18 cellular contexts compared by ENCODE assay signal in genomic region chr15:93664180-93664951, GRCh38.
DNase-seq lines count a peak whose midpoint lies in the region; ATAC-seq and TF ChIP-seq lines count a peak whose summit lies in the region.
"Had no signal": no experiment of that assay in that cellular context is flagged by ENCODE, and none has a peak within 500 bp of the region (broad histone marks: within the 10 kb centered on the region; RNA-seq: fewer than 3 reads in every experiment).

No MANE protein-coding gene starts in this region.

- H3K4me1 ChIP-seq in H9 (ENCODE audit: insufficient read depth, low read length) (peaks cover 6% of the 10 kb centered on the region; the same call in 1 of the 2 replicates), left ventricle myocardium inferior (no peaks in the 10 kb centered on the region), transverse colon (no peaks in the 10 kb centered on the region)

- H3K18ac ChIP-seq in H9 (ENCODE audit: insufficient read length, low read depth, low read length): no peak overlapping the region

- CTCF ChIA-PET in WTC11 (lab: Charles Lee): interaction anchor here (0.7 to 1.5 kb wide), 4 partner anchors 311 to 576 kb away, joined by 4 to 8 read pairs (median 4); no protein-coding TSS in a partner anchor

- TF ChIP-seq CTCF in H9 (conservative IDR thresholded peaks at IDR 0.05): no peak
- no peak for TF ChIP-seq CTCF in WTC11 (IDR thresholded peaks at IDR 0.05)
- no peak for TF ChIP-seq CTCF in left ventricle myocardium inferior (IDR thresholded peaks at IDR 0.05; ENCODE audit: borderline replicate concordance)
- no peak for TF ChIP-seq CTCF in neural crest cell (conservative IDR thresholded peaks at IDR 0.05)
- no peak for TF ChIP-seq CTCF in transverse colon (IDR thresholded peaks at IDR 0.05)

- H3K27me3 ChIP-seq in H9 (ENCODE audit: insufficient read depth, low read length): no peaks in the 10 kb centered on the region
- peaks cover 11% of the 10 kb centered on the region for H3K27me3 ChIP-seq in left ventricle myocardium inferior (ENCODE audit: low read depth)
- no peaks in the 10 kb centered on the region for H3K27me3 ChIP-seq in transverse colon

- intact Hi-C loops in left ventricle myocardium inferior (cut with micrococcal nuclease): no loop called here
- intact Hi-C loops in transverse colon (cut with DNase I; ENCODE audit: low total_unique reads): no loop called here

- H4K8ac ChIP-seq in H9 (replicated peaks; ENCODE audit: insufficient read length, low read depth, low read length): no peak overlapping the region

- H3K56ac ChIP-seq in H9 (ENCODE audit: insufficient read length, low read depth, low read length): no peak overlapping the region

- no peak overlapping the region for H2BK15ac ChIP-seq in H9 (ENCODE audit: low read depth, low read length)

- no peak overlapping the region for H4K91ac ChIP-seq in H9 (ENCODE audit: insufficient read length, low read depth, low read length)

- WGBS in H9 (ENCODE audit: extremely low coverage, insufficient read length, low lambda C conversion rate): no CpG with 5 or more reads among the region's 4 CpGs
- WGBS in transverse colon (ENCODE audit: low coverage in 1 of 2), 2 donors: 63 to 68% methylated on average over 4 of the region's 4 CpGs

- H3K4me3 Mint-ChIP-seq in H9: no peak overlapping the region
- H3K4me3 Mint-ChIP-seq in WTC11: peak overlapping the region; percentile 17; the same call in 1 of the 2 replicates
- H3K4me3 Mint-ChIP-seq in neural crest cell: no peak overlapping the region

- no peak overlapping the region for H3K14ac ChIP-seq in H9 (ENCODE audit: insufficient read depth, low read length)

- H3K27me3 Mint-ChIP-seq in H9 (ENCODE audit: low read depth) (no peaks in the 10 kb centered on the region), WTC11 (ENCODE audit: low read depth) (no peaks in the 10 kb centered on the region), neural crest cell (ENCODE audit: low read depth) (no peaks in the 10 kb centered on the region)

- POLR2A ChIA-PET in WTC11 (lab: Charles Lee): no interaction called here

- H2BK12ac ChIP-seq in H9 (ENCODE audit: insufficient read length, low read depth, low read length): no peak overlapping the region

- H3K4ac ChIP-seq in H9 (ENCODE audit: low read depth, low read length): no peak overlapping the region

- no peak overlapping the region for H3K23ac ChIP-seq in H9 (ENCODE audit: insufficient read length, low read depth, low read length)

- H3K79me1 ChIP-seq in H9 (ENCODE audit: insufficient read depth, low read depth, low read length, poor library complexity, severe bottlenecking): no peaks in the 10 kb centered on the region

- in situ Hi-C loops in transverse colon (cut with MboI; ENCODE audit: low pct_ligation_motif_present in 1 of 4, low pct_unique_long_range_greater_than_20kb in 1 of 4, low sequenced_read_pairs in 3 of 4): no loop called here

- no peaks in the 10 kb centered on the region for H3K79me2 ChIP-seq in H9 (ENCODE audit: insufficient read depth, low read length)

- no peak overlapping the region for H3K4me2 ChIP-seq in H9 (ENCODE audit: insufficient read depth, insufficient read length, low read length)
- H3K4me2 ChIP-seq: PC-9 had no signal

- peaks cover 29 to 32% of the 10 kb centered on the region in 2 experiments for H3K4me1 Mint-ChIP-seq in H9
- H3K4me1 Mint-ChIP-seq in WTC11: peaks cover 32% of the 10 kb centered on the region
- H3K4me1 Mint-ChIP-seq in neural crest cell: peaks cover 22% of the 10 kb centered on the region

- no peaks in the 10 kb centered on the region for H4K20me1 ChIP-seq in H9 (ENCODE audit: control insufficient read depth, insufficient read depth, insufficient read length)

- no peaks in the 10 kb centered on the region for H3K9me3 ChIP-seq in H9 (ENCODE audit: control insufficient read depth, low read depth, low read length)
- no peaks in the 10 kb centered on the region for H3K9me3 ChIP-seq in left ventricle myocardium inferior (replicated peaks)
- H3K9me3 ChIP-seq in transverse colon: no peaks in the 10 kb centered on the region
- H3K9me3 ChIP-seq: SJCRH30 had no signal

- no peak overlapping the region for H2BK20ac ChIP-seq in H9 (ENCODE audit: low read depth, low read length, poor library complexity, severe bottlenecking)

- H3K4me3 ChIP-seq in left ventricle myocardium inferior (no peak overlapping the region), transverse colon (no peak overlapping the region)
- H3K4me3 ChIP-seq: K562, PC-9, SJCRH30 had no signal

- H3K36me3 ChIP-seq in left ventricle myocardium inferior (no peaks in the 10 kb centered on the region), transverse colon (no peaks in the 10 kb centered on the region)
- H3K36me3 ChIP-seq: SJCRH30 had no signal

- H3T11ph ChIP-seq in H9 (ENCODE audit: low read length): no peak overlapping the region

- H2AFZ ChIP-seq in H9 (ENCODE audit: low read length): no peak overlapping the region
- H2AFZ ChIP-seq: PC-9 had no signal

- no peak overlapping the region for H3K27ac ChIP-seq in H9 (ENCODE audit: insufficient read length, low read depth, low read length)
- H3K27ac ChIP-seq in left ventricle myocardium inferior (replicated peaks): peak overlapping the region; percentile 66
- no peak overlapping the region for H3K27ac ChIP-seq in transverse colon
- H3K27ac ChIP-seq: PC-9, RWPE1, SJCRH30 had no signal

- TF ChIP-seq POLR2A in transverse colon (IDR thresholded peaks at IDR 0.05): no peak

- TF ChIP-seq EP300 in transverse colon (IDR thresholded peaks at IDR 0.05; ENCODE audit: low read depth): no peak

- H2BK5ac ChIP-seq in H9 (ENCODE audit: insufficient read length, low read length): no peak overlapping the region

- peak; percentile 80 for ATAC-seq in WTC11
- ATAC-seq: HCT116, K562 had no signal

- H3K23me2 ChIP-seq in H9 (ENCODE audit: insufficient read length, low read depth, low read length, poor library complexity, severe bottlenecking): no peaks in the 10 kb centered on the region

- H3K36me3 Mint-ChIP-seq in H9 (ENCODE audit: insufficient read depth in 1 of 3, low read depth in 3 of 3) (no peaks in the 10 kb centered on the region), WTC11 (no peaks in the 10 kb centered on the region), neural crest cell (ENCODE audit: low read depth) (no peaks in the 10 kb centered on the region)

- no peak overlapping the region for H4K5ac ChIP-seq in H9 (ENCODE audit: insufficient read length, low read depth, low read length)

- no peak overlapping the region for H2AK5ac ChIP-seq in H9 (ENCODE audit: insufficient read length, low read length)

- H3K9me3 Mint-ChIP-seq in H9: no peaks in the 10 kb centered on the region; a peak in 1 of 5 replicates
- no peaks in the 10 kb centered on the region for H3K9me3 Mint-ChIP-seq in WTC11
- H3K9me3 Mint-ChIP-seq in neural crest cell: no peaks in the 10 kb centered on the region

- DNase-seq in H9: no peak
- DNase-seq in WTC11 (ENCODE audit: low spot score): no peak
- no peak for DNase-seq in left ventricle myocardium inferior
- DNase-seq in neural crest cell (ENCODE audit: low read depth, low spot score): no peak
- no peak for DNase-seq in NOMO-1 (lab: John Stamatoyannopoulos, UW; ENCODE audit: unreplicated experiment in 2 of 2)
- no peak for DNase-seq in HuH-7.5 (ENCODE audit: low spot score)
- DNase-seq in transverse colon: no peak
- DNase-seq: ACHN, DND-41, NCI-H1092 treated with DMSO at 0.1 percent for 48 hours, NCI-H146, NCI-H2029 treated with DMSO at 0.1 percent for 48 hours, NCI-H774, PC-9 had no signal

- H3K27ac Mint-ChIP-seq in H9 (peak overlapping the region in 2 of 3 experiments; percentile 86 to 89; a peak in 4 of 7 replicates), WTC11 (peak overlapping the region; percentile 55), neural crest cell (ENCODE audit: unreplicated experiment) (peak overlapping the region; percentile 66)

- H2BK120ac ChIP-seq in H9 (ENCODE audit: low read depth, low read length, poor library complexity, severe bottlenecking): no peak overlapping the region

- H3K9ac ChIP-seq in H9 (ENCODE audit: extremely low read depth, insufficient read length, low read length): no peak overlapping the region

TF ChIP-seq in WTC11, 78 proteins besides CTCF, POLR2A, EP300 and RAD21 (continues in another document):
- no peak for TF ChIP-seq GTF2I (CRISPR knock-in tag; conservative IDR thresholded peaks at IDR 0.05)
- no peak for TF ChIP-seq ZNF219 (CRISPR knock-in tag; IDR thresholded peaks at IDR 0.05; ENCODE audit: borderline replicate concordance)
- no peak for TF ChIP-seq CBFB (CRISPR knock-in tag; IDR thresholded peaks at IDR 0.05; ENCODE audit: low read depth)
- no peak for TF ChIP-seq PRRX2 (CRISPR knock-in tag; IDR thresholded peaks at IDR 0.05)
- no peak for TF ChIP-seq RELA (CRISPR knock-in tag; IDR thresholded peaks at IDR 0.05; ENCODE audit: borderline replicate concordance)
- no peak for TF ChIP-seq KAT7 (CRISPR knock-in tag; IDR thresholded peaks at IDR 0.05; ENCODE audit: borderline replicate concordance)
- no peak for TF ChIP-seq ZNF138 (CRISPR knock-in tag; conservative IDR thresholded peaks at IDR 0.05)
- no peak for TF ChIP-seq EMX1 (CRISPR knock-in tag; IDR thresholded peaks at IDR 0.05)
- TF ChIP-seq CDX4 (CRISPR knock-in tag; IDR thresholded peaks at IDR 0.05; ENCODE audit: borderline replicate concordance): no peak
- no peak for TF ChIP-seq ATF1 (CRISPR knock-in tag; IDR thresholded peaks at IDR 0.05)
- no peak for TF ChIP-seq OVOL2 (CRISPR knock-in tag; IDR thresholded peaks at IDR 0.05; ENCODE audit: borderline replicate concordance)
- no peak for TF ChIP-seq HMGXB4 (CRISPR knock-in tag; IDR thresholded peaks at IDR 0.05)
- TF ChIP-seq IRF2 (CRISPR knock-in tag; IDR thresholded peaks at IDR 0.05; ENCODE audit: borderline replicate concordance, low read depth): no peak
